Comparison of ENCODE assay signal across 28 cellular contexts in the genomic region with DNA sequence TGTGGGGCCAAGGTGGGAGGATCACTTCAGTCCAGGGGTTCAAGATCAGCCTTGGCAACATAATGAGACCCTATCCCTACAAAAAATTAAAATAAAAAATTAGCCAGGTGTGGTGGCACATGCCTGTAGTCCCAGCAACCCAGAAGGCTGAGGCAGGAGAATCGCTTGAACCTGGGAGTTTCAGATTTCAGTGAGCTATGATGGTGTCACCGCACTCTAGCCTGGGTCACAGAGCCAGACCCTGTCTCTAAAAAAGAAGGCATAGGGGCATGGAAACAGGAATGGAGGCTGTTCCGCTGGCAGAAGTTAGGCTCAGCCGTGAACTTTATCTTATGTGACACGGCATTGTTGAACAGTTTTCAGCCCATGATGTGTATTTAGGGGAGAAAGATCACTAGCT.
"Had no signal": no experiment of that assay in that cellular context is flagged by ENCODE, and none has a peak within 500 bp of the region (broad histone marks: within the 10 kb centered on the region; RNA-seq: fewer than 3 reads in every experiment).

No MANE protein-coding gene starts in this region.

- H3K4me3 ChIP-seq: adrenal gland, gastroesophageal sphincter, pancreas, prostate gland, SK-N-MC, skin epidermis had no signal

- H3K4me1 ChIP-seq: pancreas, prostate gland had no signal

- DNase-seq: activated CD4-positive, alpha-beta memory T cell treated with anti-CD3 and anti-CD28 coated beads for 36 hours; activated CD4-positive, alpha-beta T cell treated with anti-CD3 and anti-CD28 coated beads for 4 hours; activated CD8-positive, alpha-beta memory T cell treated with anti-CD3 and anti-CD28 coated beads, Interleukin-2, amount 50 U/mL, for 4 hours; activated effector memory CD4-positive, alpha-beta T cell treated with anti-CD3 and anti-CD28 coated beads, Interleukin-2, amount 50 U/mL, for 16 hours; activated naive CD4-positive, alpha-beta T cell treated with anti-CD3 and anti-CD28 coated beads for 36 hours; activated naive CD8-positive, alpha-beta T cell treated with anti-CD3 and anti-CD28 coated beads for 36 hours; activated T-cell treated with anti-CD3 and anti-CD28 coated beads, Interleukin-2, amount 50 U/mL, for 1 hour; brain microvascular endothelial cell; caudate nucleus; effector CD8-positive, alpha-beta T cell; head of caudate nucleus; hippocampal formation; left cardiac atrium; nephron progenitor cell; pancreas; retina; stimulated activated CD4-positive, alpha-beta T cell treated with anti-CD3 and anti-CD28 coated beads, Interleukin-12 subunit alpha, Interleukin-12 subunit beta, amount 100 ng/mL, for 4 hours; stimulated activated CD4-positive, alpha-beta T cell treated with anti-CD3 and anti-CD28 coated beads, Interleukin-4, amount 100 ng/mL, for 24 hours had no signal

- H3K27ac ChIP-seq: brain microvascular endothelial cell, gastroesophageal sphincter, pancreas, prostate gland, SK-N-MC, skin epidermis had no signal

- H3K4me1 Mint-ChIP-seq: memory B cell had no signal

- H3K36me3 ChIP-seq: adrenal gland, brain microvascular endothelial cell, gastroesophageal sphincter, pancreas, prostate gland had no signal

- ATAC-seq: gastroesophageal sphincter; left cardiac atrium; pancreas; sciatic nerve; stimulated activated effector memory CD8-positive, alpha-beta T cell treated with anti-CD3 and anti-CD28 coated beads, Interleukin-12 subunit alpha, Interleukin-12 subunit beta, amount 100 ng/mL, for 72 hours had no signal

- H3K27me3 ChIP-seq: adrenal gland, brain microvascular endothelial cell, gastroesophageal sphincter, pancreas had no signal

- H3K36me3 Mint-ChIP-seq: activated CD4-positive, alpha-beta memory T cell treated with anti-CD3 and anti-CD28 coated beads for 36 hours; stimulated activated effector memory CD8-positive, alpha-beta T cell treated with anti-CD3 and anti-CD28 coated beads, Interleukin-12 subunit alpha, Interleukin-12 subunit beta, amount 100 ng/mL, for 72 hours had no signal

- H3K27me3 Mint-ChIP-seq: activated naive CD8-positive, alpha-beta T cell treated with anti-CD3 and anti-CD28 coated beads for 36 hours; stimulated activated naive CD8-positive, alpha-beta T cell treated with anti-CD3 and anti-CD28 coated beads, Interleukin-15, Interleukin-2, amounts not matched to agents 100 ng/mL and 50 ng/mL, for 24 hours had no signal

- H3K4me3 Mint-ChIP-seq: activated CD4-positive, alpha-beta memory T cell treated with anti-CD3 and anti-CD28 coated beads for 36 hours; activated naive CD4-positive, alpha-beta T cell treated with anti-CD3 and anti-CD28 coated beads for 36 hours; activated naive CD8-positive, alpha-beta T cell treated with anti-CD3 and anti-CD28 coated beads for 36 hours; activated T-helper 1 cell treated with anti-CD3 and anti-CD28 coated beads, Interleukin-12 subunit alpha, Interleukin-12 subunit beta, Interleukin-2, Interleukin-4 antibody, amounts not matched to agents 30 ng/mL and 10 ng/mL and 1 ng/mL, durations not matched to agents 14 hours and 24 hours and 36 hours; memory B cell; nephron progenitor cell; stimulated activated effector memory CD8-positive, alpha-beta T cell treated with anti-CD3 and anti-CD28 coated beads, Interleukin-12 subunit alpha, Interleukin-12 subunit beta, amount 100 ng/mL, for 72 hours; stimulated activated naive CD8-positive, alpha-beta T cell treated with anti-CD3 and anti-CD28 coated beads, Interleukin-15, Interleukin-2, amounts not matched to agents 100 ng/mL and 50 ng/mL, for 24 hours had no signal

- H3K9me3 ChIP-seq: adrenal gland, pancreas, prostate gland had no signal

- H3K27ac Mint-ChIP-seq: activated CD4-positive, alpha-beta memory T cell treated with anti-CD3 and anti-CD28 coated beads for 36 hours; activated naive CD4-positive, alpha-beta T cell treated with anti-CD3 and anti-CD28 coated beads for 36 hours; activated naive CD8-positive, alpha-beta T cell treated with anti-CD3 and anti-CD28 coated beads for 36 hours; activated T-helper 1 cell treated with anti-CD3 and anti-CD28 coated beads, Interleukin-12 subunit alpha, Interleukin-12 subunit beta, Interleukin-2, Interleukin-4 antibody, amounts not matched to agents 30 ng/mL and 10 ng/mL and 1 ng/mL, durations not matched to agents 14 hours and 24 hours and 36 hours; memory B cell; nephron progenitor cell; stimulated activated effector memory CD8-positive, alpha-beta T cell treated with anti-CD3 and anti-CD28 coated beads, Interleukin-12 subunit alpha, Interleukin-12 subunit beta, amount 100 ng/mL, for 72 hours; stimulated activated naive CD8-positive, alpha-beta T cell treated with anti-CD3 and anti-CD28 coated beads, Interleukin-15, Interleukin-2, amounts not matched to agents 100 ng/mL and 50 ng/mL, for 24 hours had no signal
